30 cellular contexts compared by ENCODE assay signal in the genomic region with DNA sequence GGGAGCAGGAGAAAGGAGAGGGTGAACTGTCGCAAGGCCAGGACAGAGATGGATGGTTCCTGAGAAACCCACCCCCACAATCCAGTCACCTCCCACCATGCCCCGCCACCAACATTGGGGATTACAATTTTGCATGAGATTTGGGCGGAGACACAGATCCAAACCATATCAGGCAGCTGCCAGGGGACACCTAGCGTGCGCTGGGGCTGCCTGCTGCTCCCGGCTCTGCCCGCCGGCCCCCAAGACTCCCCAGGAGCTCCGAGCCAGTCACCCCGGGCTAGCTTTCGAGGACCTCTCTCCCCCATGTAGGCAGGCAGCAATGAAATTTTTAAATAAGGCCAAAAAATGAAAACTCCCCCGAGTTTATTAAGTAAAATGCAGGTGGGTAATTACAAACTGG.
"Had no signal": no experiment of that assay in that cellular context is flagged by ENCODE, and none has a peak within 500 bp of the region (broad histone marks: within the 10 kb centered on the region; RNA-seq: fewer than 3 reads in every experiment).

No MANE protein-coding gene starts in this region.

- H3K4me1 Mint-ChIP-seq: activated CD4-positive, alpha-beta T cell treated with anti-CD3 and anti-CD28 coated beads for 36 hours; activated CD4-positive, alpha-beta T cell treated with anti-CD3 and anti-CD28 coated beads, Interleukin-2, amount 10 ng/mL, durations not matched to agents 24 days and 14 days; activated CD8-positive, alpha-beta memory T cell treated with anti-CD3 and anti-CD28 coated beads, Interleukin-2, amount 10 ng/mL, durations not matched to agents 7 days and 5 days had no signal

- H3K27me3 ChIP-seq: colonic mucosa had no signal

- H3K27me3 Mint-ChIP-seq: activated CD4-positive, alpha-beta T cell treated with anti-CD3 and anti-CD28 coated beads, Interleukin-2, amount 10 ng/mL, durations not matched to agents 24 days and 14 days; activated CD8-positive, alpha-beta memory T cell treated with anti-CD3 and anti-CD28 coated beads, Interleukin-2, amount 10 ng/mL, durations not matched to agents 7 days and 5 days had no signal

- H3K36me3 Mint-ChIP-seq: activated CD4-positive, alpha-beta memory T cell treated with anti-CD3 and anti-CD28 coated beads for 36 hours; activated CD8-positive, alpha-beta memory T cell treated with anti-CD3 and anti-CD28 coated beads, Interleukin-2, amount 10 ng/mL, durations not matched to agents 7 days and 5 days had no signal

- H3K4me3 ChIP-seq: colonic mucosa, esophagus squamous epithelium, gastroesophageal sphincter had no signal

- H3K27ac ChIP-seq: brain microvascular endothelial cell, colonic mucosa, epithelial cell of prostate, esophagus squamous epithelium, gastroesophageal sphincter had no signal

- H3K9me3 Mint-ChIP-seq: activated CD4-positive, alpha-beta T cell treated with anti-CD3 and anti-CD28 coated beads, Interleukin-2, amount 10 ng/mL, durations not matched to agents 24 days and 14 days; activated T-cell treated with anti-CD3 and anti-CD28 coated beads, Interleukin-2, amount 50 U/mL, for 24 hours had no signal

- H3K27ac Mint-ChIP-seq: activated CD4-positive, alpha-beta memory T cell treated with anti-CD3 and anti-CD28 coated beads for 36 hours; activated CD4-positive, alpha-beta T cell treated with anti-CD3 and anti-CD28 coated beads for 36 hours; activated CD4-positive, alpha-beta T cell treated with anti-CD3 and anti-CD28 coated beads, Interleukin-2, amount 10 ng/mL, durations not matched to agents 24 days and 14 days; activated CD8-positive, alpha-beta memory T cell treated with anti-CD3 and anti-CD28 coated beads, Interleukin-2, amount 10 ng/mL, durations not matched to agents 7 days and 5 days; activated CD8-positive, alpha-beta T cell treated with anti-CD3 and anti-CD28 coated beads, Interleukin-2, amount 10 ng/mL, durations not matched to agents 7 days and 5 days; activated naive CD8-positive, alpha-beta T cell; activated T-cell treated with anti-CD3 and anti-CD28 coated beads, Interleukin-2, amount 50 U/mL, for 24 hours; activated T-cell treated with anti-CD3 and anti-CD28 coated beads, Interleukin-2, amount 50 U/mL, for 72 hours had no signal

- H3K4me3 Mint-ChIP-seq: activated CD4-positive, alpha-beta memory T cell treated with anti-CD3 and anti-CD28 coated beads for 36 hours; activated CD4-positive, alpha-beta T cell treated with anti-CD3 and anti-CD28 coated beads for 36 hours; activated CD4-positive, alpha-beta T cell treated with anti-CD3 and anti-CD28 coated beads, Interleukin-2, amount 10 ng/mL, durations not matched to agents 24 days and 14 days; activated CD8-positive, alpha-beta memory T cell treated with anti-CD3 and anti-CD28 coated beads, Interleukin-2, amount 10 ng/mL, durations not matched to agents 7 days and 5 days; activated CD8-positive, alpha-beta T cell treated with anti-CD3 and anti-CD28 coated beads, Interleukin-2, amount 10 ng/mL, durations not matched to agents 7 days and 5 days; activated naive CD8-positive, alpha-beta T cell; activated T-cell treated with anti-CD3 and anti-CD28 coated beads, Interleukin-2, amount 50 U/mL, for 24 hours; activated T-cell treated with anti-CD3 and anti-CD28 coated beads, Interleukin-2, amount 50 U/mL, for 72 hours had no signal

- H3K4me1 ChIP-seq: colonic mucosa, esophagus squamous epithelium, gastroesophageal sphincter had no signal

- FAIRE-seq: astrocyte, bronchial epithelial cell, endometrium, endothelial cell of umbilical vein had no signal

- H3K36me3 ChIP-seq: brain microvascular endothelial cell, colonic mucosa, esophagus squamous epithelium, gastroesophageal sphincter had no signal

- H3K9me3 ChIP-seq: colonic mucosa, esophagus squamous epithelium, gastroesophageal sphincter had no signal

- ATAC-seq: activated CD4-positive, alpha-beta T cell treated with anti-CD3 and anti-CD28 coated beads for 36 hours; activated CD8-positive, alpha-beta memory T cell treated with anti-CD3 and anti-CD28 coated beads, Interleukin-2, amount 10 ng/mL, durations not matched to agents 7 days and 5 days; activated CD8-positive, alpha-beta T cell treated with anti-CD3 and anti-CD28 coated beads, Interleukin-2, amount 10 ng/mL, durations not matched to agents 7 days and 5 days; activated T-cell treated with anti-CD3 and anti-CD28 coated beads, Interleukin-2, amount 50 U/mL, for 72 hours; gastroesophageal sphincter had no signal

- DNase-seq: activated CD4-positive, alpha-beta memory T cell treated with anti-CD3 and anti-CD28 coated beads for 36 hours; activated CD4-positive, alpha-beta T cell treated with anti-CD3 and anti-CD28 coated beads for 36 hours; activated CD4-positive, alpha-beta T cell treated with anti-CD3 and anti-CD28 coated beads, Interleukin-2, amount 10 ng/mL, durations not matched to agents 24 days and 14 days; activated CD4-positive, CD25-positive, alpha-beta regulatory T cell; activated CD4-positive, CD25-positive, alpha-beta regulatory T cell treated with anti-CD3 and anti-CD28 coated beads, Interleukin-2, amount 50 U/mL, for 72 hours; activated CD8-positive, alpha-beta memory T cell treated with anti-CD3 and anti-CD28 coated beads, Interleukin-2, amount 10 ng/mL, durations not matched to agents 7 days and 5 days; activated CD8-positive, alpha-beta memory T cell treated with anti-CD3 and anti-CD28 coated beads, Interleukin-2, amount 50 U/mL, for 4 hours; activated CD8-positive, alpha-beta T cell treated with anti-CD3 and anti-CD28 coated beads, Interleukin-2, amount 10 ng/mL, durations not matched to agents 7 days and 5 days; activated effector memory CD4-positive, alpha-beta T cell treated with Interleukin-2 at 50 U/mL for 16 hours; activated gamma-delta T cell treated with Interleukin-2 at 50 U/mL for 16 hours; activated naive CD4-positive, alpha-beta T cell treated with anti-CD3 and anti-CD28 coated beads, Interleukin-2, amount 50 U/mL, for 16 hours; activated naive CD4-positive, alpha-beta T cell treated with Interleukin-2 at 50 U/mL for 16 hours; activated T-cell treated with anti-CD3 and anti-CD28 coated beads, Interleukin-2, amount 50 U/mL, for 24 hours; activated T-cell treated with anti-CD3 and anti-CD28 coated beads, Interleukin-2, amount 50 U/mL, for 72 hours; amniotic stem cell; anterior cingulate cortex; brain microvascular endothelial cell; caudate nucleus; colonic mucosa; effector CD8-positive, alpha-beta T cell; esophagus squamous epithelium; foreskin melanocyte; T-helper 2 cell had no signal
